ENCODE assay signal across 12 cellular contexts in genomic region chr5:178115136-178115834, GRCh38. TPM values are rescaled to one million over a fixed set of nuclear protein-coding genes. Genes with fewer than 3 reads are reported as not detected.
DNase-seq lines count a peak whose midpoint lies in the region; ATAC-seq and TF ChIP-seq lines count a peak whose summit lies in the region.
"Had no signal": no experiment of that assay in that cellular context is flagged by ENCODE, and none has a peak within 500 bp of the region (broad histone marks: within the 10 kb centered on the region; RNA-seq: fewer than 3 reads in every experiment).

No MANE protein-coding gene starts in this region.

- TF ChIP-seq EP300 in neural cell (conservative IDR thresholded peaks at IDR 0.05; ENCODE audit: poor library complexity, severe bottlenecking) = no peak

- no peak for TF ChIP-seq CTCF in chondrocyte (IDR thresholded peaks at IDR 0.05)
- TF ChIP-seq CTCF in neural cell (IDR thresholded peaks at IDR 0.05; ENCODE audit: poor library complexity, severe bottlenecking) = no peak

- no peaks in the 10 kb centered on the region for H3K36me3 Mint-ChIP-seq in chondrocyte (ENCODE audit: low read depth)

- peak overlapping the region; percentile 90 for H3K4me3 ChIP-seq in HUES6 (ENCODE audit: low read depth, low read length)
- H3K4me3 ChIP-seq in neural cell (ENCODE audit: low read length) = peak overlapping the region; percentile 79
- no peak overlapping the region for H3K4me3 ChIP-seq in GM23248

- H3K27me3 ChIP-seq in HUES6 (ENCODE audit: control insufficient read depth, insufficient read depth, low read length) = no peaks in the 10 kb centered on the region
- H3K27me3 ChIP-seq in neural cell (ENCODE audit: insufficient read depth, low read depth, low read length) = no peaks in the 10 kb centered on the region
- peaks cover 21% of the 10 kb centered on the region for H3K27me3 ChIP-seq in GM23248 (replicated peaks; ENCODE audit: insufficient read depth)

- peaks cover 38% of the 10 kb centered on the region for H3K4me1 ChIP-seq in HUES6 (ENCODE audit: control insufficient read depth, insufficient read depth, low read length)
- no peaks in the 10 kb centered on the region for H3K4me1 ChIP-seq in GM23248 (ENCODE audit: insufficient read depth)

- H2AFZ ChIP-seq in neural cell (ENCODE audit: low read depth, low read length) (no peak overlapping the region), GM23248 (no peak overlapping the region)

- no peaks in the 10 kb centered on the region for H3K9me2 ChIP-seq in neural cell (ENCODE audit: insufficient read depth, low read length)
- H3K9me2 ChIP-seq in GM23248 (ENCODE audit: insufficient read depth) = no peaks in the 10 kb centered on the region

- H3F3A ChIP-seq in neural cell (ENCODE audit: insufficient read depth, low read length, poor library complexity, severe bottlenecking) (no peaks in the 10 kb centered on the region), GM23248 (ENCODE audit: insufficient read depth) (peaks cover 10% of the 10 kb centered on the region)

- H3K27ac ChIP-seq in HUES6 (ENCODE audit: low read depth, low read length) (peak overlapping the region; percentile 91), neural cell (ENCODE audit: low read length) (no peak overlapping the region), GM23248 (no peak overlapping the region)

- no peak overlapping the region for H3K27ac Mint-ChIP-seq in chondrocyte (ENCODE audit: unreplicated experiment)

- in situ Hi-C loops in GM23248 (cut with MboI) = no loop called here

- peaks cover 6% of the 10 kb centered on the region for H3K36me3 ChIP-seq in HUES6 (ENCODE audit: control insufficient read depth, insufficient read depth, low read length)
- H3K36me3 ChIP-seq in neural cell (ENCODE audit: insufficient read depth, low read length) = no peaks in the 10 kb centered on the region
- H3K36me3 ChIP-seq in GM23248 (ENCODE audit: low read depth) = no peaks in the 10 kb centered on the region
- H3K36me3 ChIP-seq: stomach had no signal

- H4K20me1 ChIP-seq in neural cell (ENCODE audit: insufficient read depth) = no peaks in the 10 kb centered on the region
- no peaks in the 10 kb centered on the region for H4K20me1 ChIP-seq in GM23248 (ENCODE audit: insufficient read depth)

- peak overlapping the region; percentile 9 for H3K4me3 Mint-ChIP-seq in chondrocyte (ENCODE audit: unreplicated experiment)

- H3K9ac ChIP-seq in HUES6 (ENCODE audit: low read length) (peak overlapping the region; percentile 85), neural cell (ENCODE audit: low read length) (no peak overlapping the region), GM23248 (no peak overlapping the region)

- 0 out of 2 replicates have a peak, but pooled peaks cover 4% of the 10 kb centered on the region for H3K9me3 ChIP-seq in HUES6 (ENCODE audit: control insufficient read depth, insufficient read depth, low read depth, low read length)
- no peaks in the 10 kb centered on the region for H3K9me3 ChIP-seq in neural cell (ENCODE audit: low read length)
- H3K9me3 ChIP-seq in GM23248 (ENCODE audit: low read depth) = no peaks in the 10 kb centered on the region
- H3K9me3 ChIP-seq: stomach had no signal

- H3K4me2 ChIP-seq in neural cell (ENCODE audit: low read length) = no peak overlapping the region
- H3K4me2 ChIP-seq in GM23248 (ENCODE audit: unreplicated experiment) = no peak overlapping the region

- H3K79me2 ChIP-seq in neural cell (replicated peaks; ENCODE audit: insufficient read depth, low read length) (no peaks in the 10 kb centered on the region), GM23248 (ENCODE audit: insufficient read depth) (no peaks in the 10 kb centered on the region)

- no peak for TF ChIP-seq RAD21 in neural cell (conservative IDR thresholded peaks at IDR 0.05)

- H3K9me3 Mint-ChIP-seq in chondrocyte (ENCODE audit: low read depth) = no peaks in the 10 kb centered on the region

- peaks cover 20% of the 10 kb centered on the region for H3K27me3 Mint-ChIP-seq in chondrocyte (ENCODE audit: low read depth)

- ATAC-seq in HG02884 (IDR thresholded peaks at IDR 0.05; ENCODE audit: unreplicated experiment) = no peak

- DNase-seq in ELF-1 (ENCODE audit: low read depth, low spot score) = peak; percentile 88
- DNase-seq in chondrocyte (ENCODE audit: low spot score) = no peak
- DNase-seq in NCI-H69 (lab: John Stamatoyannopoulos, UW) = no peak
- DNase-seq in GM23248 = no peak
- no peak for DNase-seq in HuH-7 (ENCODE audit: low spot score)
- DNase-seq: DMS79 treated with DMSO at 0.1 percent for 48 hours, foreskin fibroblast, NCI-H2029 treated with DMSO at 0.1 percent for 48 hours had no signal

- 77% methylated on average over 13 of the region's 13 CpGs for WGBS in GM23248 (ENCODE audit: low coverage in 1 of 2, low lambda C conversion rate in 2 of 2, missing lambda C conversion rate in 2 of 2), 2 experiments

- peaks cover 14% of the 10 kb centered on the region for H3K4me1 Mint-ChIP-seq in chondrocyte (ENCODE audit: low read depth)

TF ChIP-seq in neural cell, 6 proteins besides CTCF, POLR2A, EP300 and RAD21:
- TF ChIP-seq SMC3 (conservative IDR thresholded peaks at IDR 0.05; ENCODE audit: poor library complexity) = no peak
- TF ChIP-seq EZH2 (IDR thresholded peaks at IDR 0.05; ENCODE audit: borderline replicate concordance, insufficient read depth, low read length, poor library complexity, severe bottlenecking) = no peak
- no peak for TF ChIP-seq POLR2AphosphoS5 (IDR thresholded peaks at IDR 0.05)
- TF ChIP-seq, protein P1, sequence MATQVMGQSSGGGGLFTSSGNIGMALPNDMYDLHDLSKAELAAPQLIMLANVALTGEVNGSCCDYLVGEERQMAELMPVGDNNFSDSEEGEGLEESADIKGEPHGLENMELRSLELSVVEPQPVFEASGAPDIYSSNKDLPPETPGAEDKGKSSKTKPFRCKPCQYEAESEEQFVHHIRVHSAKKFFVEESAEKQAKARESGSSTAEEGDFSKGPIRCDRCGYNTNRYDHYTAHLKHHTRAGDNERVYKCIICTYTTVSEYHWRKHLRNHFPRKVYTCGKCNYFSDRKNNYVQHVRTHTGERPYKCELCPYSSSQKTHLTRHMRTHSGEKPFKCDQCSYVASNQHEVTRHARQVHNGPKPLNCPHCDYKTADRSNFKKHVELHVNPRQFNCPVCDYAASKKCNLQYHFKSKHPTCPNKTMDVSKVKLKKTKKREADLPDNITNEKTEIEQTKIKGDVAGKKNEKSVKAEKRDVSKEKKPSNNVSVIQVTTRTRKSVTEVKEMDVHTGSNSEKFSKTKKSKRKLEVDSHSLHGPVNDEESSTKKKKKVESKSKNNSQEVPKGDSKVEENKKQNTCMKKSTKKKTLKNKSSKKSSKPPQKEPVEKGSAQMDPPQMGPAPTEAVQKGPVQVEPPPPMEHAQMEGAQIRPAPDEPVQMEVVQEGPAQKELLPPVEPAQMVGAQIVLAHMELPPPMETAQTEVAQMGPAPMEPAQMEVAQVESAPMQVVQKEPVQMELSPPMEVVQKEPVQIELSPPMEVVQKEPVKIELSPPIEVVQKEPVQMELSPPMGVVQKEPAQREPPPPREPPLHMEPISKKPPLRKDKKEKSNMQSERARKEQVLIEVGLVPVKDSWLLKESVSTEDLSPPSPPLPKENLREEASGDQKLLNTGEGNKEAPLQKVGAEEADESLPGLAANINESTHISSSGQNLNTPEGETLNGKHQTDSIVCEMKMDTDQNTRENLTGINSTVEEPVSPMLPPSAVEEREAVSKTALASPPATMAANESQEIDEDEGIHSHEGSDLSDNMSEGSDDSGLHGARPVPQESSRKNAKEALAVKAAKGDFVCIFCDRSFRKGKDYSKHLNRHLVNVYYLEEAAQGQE (IDR thresholded peaks at IDR 0.05; ENCODE audit: borderline replicate concordance) = no peak
- TF ChIP-seq MXI1 (conservative IDR thresholded peaks at IDR 0.05; ENCODE audit: poor library complexity, severe bottlenecking) = no peak
- TF ChIP-seq TAF1 (IDR thresholded peaks at IDR 0.05; ENCODE audit: low read depth) = no peak
TF ChIP-seq in neural cell: peak in this region for 0.

RNA-seq across cellular contexts. Expression of gene N4BP3, which starts 2.0 kb away (rescaled TPM):
- total RNA-seq in chondrocyte = 0.27 to 0.44 TPM (median 0.32 TPM) in 3 replicates
- polyA plus RNA-seq in neural cell = 4.6 and 5.8 TPM in 2 replicates
- polyA minus RNA-seq in neural cell = 6.3 and 6.4 TPM in 2 replicates
- 0.32 and 0.38 TPM in 2 replicates for total RNA-seq in GM23248 (2014; rRNA removed; shearing (Covaris generic))
- polyA plus RNA-seq in GM23248 (2016; fragmentation: Nextera tagmentation; extraction: Ambion mirVana) = 0.09 and 0.16 TPM in 2 replicates

RNA-seq across cellular contexts. Expression of gene RMND5B, which starts 15.5 kb away (rescaled TPM):
- total RNA-seq in chondrocyte = 24.4 to 27.7 TPM (median 26.8 TPM) in 3 replicates
- polyA plus RNA-seq in neural cell (37.3 and 48.2 TPM in 2 replicates), GM23248 (2016; fragmentation: Nextera tagmentation; extraction: Ambion mirVana) (19.9 and 20.7 TPM in 2 replicates)
- polyA minus RNA-seq in neural cell = 42.8 and 43.3 TPM in 2 replicates
- 17.5 and 33.9 TPM in 2 replicates for total RNA-seq in GM23248 (2014; rRNA removed; shearing (Covaris generic))

RNA-seq across cellular contexts. Expression of gene NHP2, which starts 38.4 kb away (rescaled TPM):
- total RNA-seq in chondrocyte = 72.2 to 106 TPM (median 74.1 TPM) in 3 replicates
- polyA plus RNA-seq in neural cell = 318 and 332 TPM in 2 replicates
- 105 and 138 TPM in 2 replicates for polyA minus RNA-seq in neural cell
- 203 and 221 TPM in 2 replicates for total RNA-seq in GM23248 (2014; rRNA removed; shearing (Covaris generic))
- 232 and 237 TPM in 2 replicates for polyA plus RNA-seq in GM23248 (2016; fragmentation: Nextera tagmentation; extraction: Ambion mirVana)
